In the genomic region with DNA sequence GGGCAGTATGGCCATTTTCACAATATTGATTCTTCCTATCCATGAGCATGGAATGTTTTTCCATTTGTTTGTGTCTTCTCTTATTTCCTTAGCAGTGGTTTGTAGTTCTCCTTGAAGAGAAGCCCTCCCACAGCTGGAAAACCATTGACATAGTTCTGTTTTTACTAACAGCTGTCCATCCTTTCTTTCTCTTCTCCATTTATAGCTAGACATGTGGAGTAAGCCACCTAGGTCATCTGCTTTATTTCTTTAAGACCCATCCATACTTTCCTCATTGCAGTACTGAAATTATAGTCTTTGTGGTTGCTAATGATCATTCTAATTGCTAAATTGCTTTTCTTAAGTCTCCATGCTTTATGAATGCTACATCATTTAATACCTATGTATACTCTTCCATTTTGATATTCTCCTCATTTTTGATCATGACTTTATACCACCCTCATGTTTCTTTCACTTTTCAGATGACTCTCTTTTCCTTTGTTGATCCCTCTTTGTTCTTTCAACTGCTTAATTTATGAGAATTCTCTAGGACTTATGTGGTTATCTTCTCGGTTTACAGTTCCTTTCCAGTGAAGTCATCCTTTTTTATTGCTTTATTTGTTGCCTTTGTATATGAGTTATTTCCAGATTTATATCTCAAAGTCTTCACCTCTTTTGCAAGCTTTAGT, we compare ENCODE assay signal across 1 cellular context.
TF ChIP-seq lines count a peak whose summit lies in the region.

No MANE protein-coding gene starts in this region.

TF ChIP-seq in WTC11, 78 proteins besides CTCF, POLR2A, EP300 and RAD21 (continued from another document):
- TF ChIP-seq, protein P1, sequence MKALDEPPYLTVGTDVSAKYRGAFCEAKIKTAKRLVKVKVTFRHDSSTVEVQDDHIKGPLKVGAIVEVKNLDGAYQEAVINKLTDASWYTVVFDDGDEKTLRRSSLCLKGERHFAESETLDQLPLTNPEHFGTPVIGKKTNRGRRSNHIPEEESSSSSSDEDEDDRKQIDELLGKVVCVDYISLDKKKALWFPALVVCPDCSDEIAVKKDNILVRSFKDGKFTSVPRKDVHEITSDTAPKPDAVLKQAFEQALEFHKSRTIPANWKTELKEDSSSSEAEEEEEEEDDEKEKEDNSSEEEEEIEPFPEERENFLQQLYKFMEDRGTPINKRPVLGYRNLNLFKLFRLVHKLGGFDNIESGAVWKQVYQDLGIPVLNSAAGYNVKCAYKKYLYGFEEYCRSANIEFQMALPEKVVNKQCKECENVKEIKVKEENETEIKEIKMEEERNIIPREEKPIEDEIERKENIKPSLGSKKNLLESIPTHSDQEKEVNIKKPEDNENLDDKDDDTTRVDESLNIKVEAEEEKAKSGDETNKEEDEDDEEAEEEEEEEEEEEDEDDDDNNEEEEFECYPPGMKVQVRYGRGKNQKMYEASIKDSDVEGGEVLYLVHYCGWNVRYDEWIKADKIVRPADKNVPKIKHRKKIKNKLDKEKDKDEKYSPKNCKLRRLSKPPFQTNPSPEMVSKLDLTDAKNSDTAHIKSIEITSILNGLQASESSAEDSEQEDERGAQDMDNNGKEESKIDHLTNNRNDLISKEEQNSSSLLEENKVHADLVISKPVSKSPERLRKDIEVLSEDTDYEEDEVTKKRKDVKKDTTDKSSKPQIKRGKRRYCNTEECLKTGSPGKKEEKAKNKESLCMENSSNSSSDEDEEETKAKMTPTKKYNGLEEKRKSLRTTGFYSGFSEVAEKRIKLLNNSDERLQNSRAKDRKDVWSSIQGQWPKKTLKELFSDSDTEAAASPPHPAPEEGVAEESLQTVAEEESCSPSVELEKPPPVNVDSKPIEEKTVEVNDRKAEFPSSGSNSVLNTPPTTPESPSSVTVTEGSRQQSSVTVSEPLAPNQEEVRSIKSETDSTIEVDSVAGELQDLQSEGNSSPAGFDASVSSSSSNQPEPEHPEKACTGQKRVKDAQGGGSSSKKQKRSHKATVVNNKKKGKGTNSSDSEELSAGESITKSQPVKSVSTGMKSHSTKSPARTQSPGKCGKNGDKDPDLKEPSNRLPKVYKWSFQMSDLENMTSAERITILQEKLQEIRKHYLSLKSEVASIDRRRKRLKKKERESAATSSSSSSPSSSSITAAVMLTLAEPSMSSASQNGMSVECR (CRISPR knock-in tag; IDR thresholded peaks at IDR 0.05; ENCODE audit: borderline replicate concordance), result no peak
- TF ChIP-seq FOXJ3 (CRISPR knock-in tag; IDR thresholded peaks at IDR 0.05; ENCODE audit: borderline replicate concordance), result no peak
